ENCODE assay signal across 8 cellular contexts in genomic region chr5:159262859-159263568, GRCh38. TPM values are rescaled to one million over a fixed set of nuclear protein-coding genes. Genes with fewer than 3 reads are reported as not detected.
DNase-seq lines count a peak whose midpoint lies in the region; ATAC-seq and TF ChIP-seq lines count a peak whose summit lies in the region.

UBLCP1 (plus strand) TSS chr5:159263290; CDS start chr5:159268916, 5,626 bp downstream.

- ATAC-seq in GM21576 (IDR thresholded peaks at IDR 0.05; ENCODE audit: unreplicated experiment): peak; percentile 93
- ATAC-seq in PC-3: peak; percentile 91

- peaks cover 28% of the 10 kb centered on the region for H3K79me2 ChIP-seq in PC-3 (ENCODE audit: low read length)

- no peaks in the 10 kb centered on the region for H3K9me3 ChIP-seq in PC-3 (ENCODE audit: low read length)

- H4K20me1 ChIP-seq in PC-3 (ENCODE audit: low read length): no peaks in the 10 kb centered on the region

- H3K4me1 ChIP-seq in PC-3 (ENCODE audit: insufficient read depth, low read length): peaks cover 15% of the 10 kb centered on the region

- no peak for TF ChIP-seq CTCF in PC-3 (conservative IDR thresholded peaks at IDR 0.05; ENCODE audit: low read depth, low read length)
- no peak for TF ChIP-seq CTCF in epithelial cell of proximal tubule (conservative IDR thresholded peaks at IDR 0.05; ENCODE audit: low read depth, low read length)

- peak within 1 kb of the TSS; percentile 97 for H3K27ac ChIP-seq in PC-3 (ENCODE audit: low read length)

- POLR2A ChIA-PET in PC-3 (lab: Charles Lee; ENCODE audit: unreplicated experiment): interaction anchor here (0.8 kb wide), 1 partner anchor 23 kb away, joined by 4 read pairs; no protein-coding TSS in a partner anchor

- intact Hi-C loops in PC-3 (cut with micrococcal nuclease): loop anchor here (1.0 to 5.0 kb wide), 3 partner anchors 56 to 106 kb away; no protein-coding TSS in a partner anchor

- no peaks in the 10 kb centered on the region for H3K9me2 ChIP-seq in PC-3 (replicated peaks; ENCODE audit: low read length)

- peak within 1 kb of the TSS; percentile 98 for H3K9ac ChIP-seq in PC-3 (ENCODE audit: low read length)

- H3K27me3 Mint-ChIP-seq in IgD-negative memory B cell: no peaks in the 10 kb centered on the region

- peak within 1 kb of the TSS; percentile 94 for H3K4me2 ChIP-seq in PC-3 (ENCODE audit: low read length)

- no peaks in the 10 kb centered on the region for H3K27me3 ChIP-seq in PC-3 (ENCODE audit: low read length)

- H2AFZ ChIP-seq in PC-3 (ENCODE audit: low read length): peak within 1 kb of the TSS; percentile 98

- H3K36me3 Mint-ChIP-seq in IgD-negative memory B cell: peaks cover 9% of the 10 kb centered on the region

- CTCF ChIA-PET in PC-3 (lab: Charles Lee): no interaction called here

- no peaks in the 10 kb centered on the region for H3K36me3 ChIP-seq in PC-3 (ENCODE audit: low read depth, low read length)

- TSS peak; percentile 97 for BruUV-seq in PC-3 (replicated peaks; lab: Mats Ljungman, UMichigan)

- H3K4me1 Mint-ChIP-seq in IgD-negative memory B cell: peaks cover 19 to 30% (median 25%) of the 10 kb centered on the region in 3 donors

- peak within 1 kb of the TSS; percentile 72 to 100 (median 99) for H3K27ac Mint-ChIP-seq in IgD-negative memory B cell

- peaks cover 0 to 12% (median 5%) of the 10 kb centered on the region in 3 donors for H3K9me3 Mint-ChIP-seq in IgD-negative memory B cell

- peak within 1 kb of the TSS; percentile 86 to 100 (median 99) for H3K4me3 Mint-ChIP-seq in IgD-negative memory B cell

- DNase-seq in DMS114 treated with DMSO at 0.1 percent for 48 hours (lab: John Stamatoyannopoulos, UW; ENCODE audit: unreplicated experiment) (peak; percentile 89), PC-3 (peak; percentile 75), activated T-cell treated with anti-CD3 and anti-CD28 coated beads for 48 hours (ENCODE audit: low read depth) (peak; percentile 71), epithelial cell of proximal tubule (ENCODE audit: low read depth) (peak; percentile 29), mucosa of gallbladder (ENCODE audit: low spot score) (peak; percentile 81)
- DNase-seq in stimulated activated CD8-positive, alpha-beta memory T cell treated with anti-CD3 and anti-CD28 coated beads, Interleukin-4, amount 100 ng/mL, for 4 hours (ENCODE audit: low read depth in 2 of 2, low spot score in 1 of 2): peak; percentile 59

- no peaks in the 10 kb centered on the region for H3F3A ChIP-seq in PC-3 (ENCODE audit: low read length, unreplicated experiment)

- H3K4me3 ChIP-seq in PC-3 (ENCODE audit: low read length): peak within 1 kb of the TSS; percentile 95
- peak within 1 kb of the TSS; percentile 97 for H3K4me3 ChIP-seq in epithelial cell of proximal tubule (ENCODE audit: low read depth, low read length)

RNA-seq across cellular contexts. Expression of gene UBLCP1, which starts in this region (rescaled TPM):
- polyA plus RNA-seq in IgD-negative memory B cell: 45.1 TPM
- 8.9 and 9.5 TPM in 2 replicates for total RNA-seq in PC-3 (2014; rRNA removed)
- 30.6 and 33.8 TPM in 2 replicates for total RNA-seq in epithelial cell of proximal tubule
- 18.7 TPM for total RNA-seq in mucosa of gallbladder

Comparison
In these comparisons a context has a peak if more than half of its experiments do, and no peak if none do; other contexts are left out.
1. Peak in every context shown above with its lines: DNase-seq, ATAC-seq, H3K4me3 ChIP-seq and H3K27ac ChIP-seq.
2. DNase-seq: peak in every context shown above with its lines; median percentile 89 in DMS114 treated with DMSO at 0.1 percent for 48 hours; 81 in mucosa of gallbladder; 75 in PC-3; 71 in activated T-cell treated with anti-CD3 and anti-CD28 coated beads for 48 hours; 59 in stimulated activated CD8-positive, alpha-beta memory T cell treated with anti-CD3 and anti-CD28 coated beads, Interleukin-4, amount 100 ng/mL, for 4 hours; 29 in epithelial cell of proximal tubule.